10 cellular contexts compared by ENCODE assay signal in the genomic region with DNA sequence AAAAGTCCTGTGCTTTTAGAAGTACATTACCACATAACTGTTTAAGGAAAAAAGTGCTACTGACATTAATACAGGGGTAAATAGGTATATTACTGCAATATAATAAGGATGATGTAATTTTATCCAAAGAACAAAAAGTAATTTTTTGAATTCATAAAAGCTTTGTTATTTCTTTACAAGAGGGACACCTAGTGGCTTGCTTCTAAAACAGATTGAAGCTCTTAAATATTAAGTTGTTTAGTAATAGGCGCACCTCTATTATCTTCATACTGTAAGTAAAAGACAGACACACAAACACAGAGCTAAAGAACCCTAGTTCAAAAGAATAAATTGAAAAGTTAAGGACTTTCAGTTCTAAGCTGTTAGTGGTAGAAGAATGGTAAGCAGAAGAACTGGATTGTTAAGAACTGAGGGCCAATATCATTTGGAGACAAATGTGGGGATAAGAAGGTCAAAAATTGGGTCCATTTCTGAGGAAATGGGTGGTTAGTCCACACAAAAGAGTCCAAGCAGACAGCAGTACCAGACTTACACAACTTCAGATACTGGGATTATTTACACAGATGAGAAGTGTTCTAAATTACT. TPM values are rescaled to one million over a fixed set of nuclear protein-coding genes. Genes with fewer than 3 reads are reported as not detected.
DNase-seq lines count a peak whose midpoint lies in the region; ATAC-seq and TF ChIP-seq lines count a peak whose summit lies in the region.
"Had no signal": no experiment of that assay in that cellular context is flagged by ENCODE, and none has a peak within 500 bp of the region (broad histone marks: within the 10 kb centered on the region; RNA-seq: fewer than 3 reads in every experiment).

No MANE protein-coding gene starts in this region.

- no peak for ATAC-seq in stimulated activated effector memory CD8-positive, alpha-beta T cell treated with anti-CD3 and anti-CD28 coated beads, Interleukin-12 subunit alpha, Interleukin-12 subunit beta, amount 100 ng/mL, for 72 hours

- DNase-seq in NCI-H2107 treated with DMSO at 0.1 percent for 48 hours (lab: John Stamatoyannopoulos, UW; ENCODE audit: unreplicated experiment) (peak; percentile 10), NCI-H2107 (lab: John Stamatoyannopoulos, UW) (no peak), OCI-M1 (lab: John Stamatoyannopoulos, UW) (peak; percentile 42), fibroblast of mammary gland (ENCODE audit: low read depth) (peak; percentile 77), SHP77 treated with DMSO at 0.1 percent for 48 hours (lab: John Stamatoyannopoulos, UW) (no peak), substantia nigra (lab: John Stamatoyannopoulos, UW) (no peak)
- no peak for DNase-seq in stimulated activated effector memory CD8-positive, alpha-beta T cell treated with anti-CD3 and anti-CD28 coated beads, Interleukin-12 subunit alpha, Interleukin-12 subunit beta, amount 100 ng/mL, for 72 hours (ENCODE audit: low spot score in 2 of 2)
- no peak for DNase-seq in CD4-positive, alpha-beta memory T cell
- DNase-seq: CD4-positive, alpha-beta T cell had no signal

- POLR2A ChIA-PET in CD4-positive, alpha-beta memory T cell (lab: Charles Lee; ENCODE audit: partially characterized antibody) = interaction anchor here (2.1 kb wide), 1 partner anchor 16 kb away, joined by 8 read pairs; the partner anchor contains the start of gene ZNHIT6

- no peak overlapping the region for H3K27ac ChIP-seq in CD4-positive, alpha-beta memory T cell (ENCODE audit: low read depth, low read length)
- H3K27ac ChIP-seq in substantia nigra (ENCODE audit: low read depth, low read length, poor library complexity, severe bottlenecking) = no peak overlapping the region
- H3K27ac ChIP-seq: SJSA1 had no signal

- no peaks in the 10 kb centered on the region for H3K4me1 ChIP-seq in CD4-positive, alpha-beta memory T cell (ENCODE audit: insufficient read depth, low read length)

- no peaks in the 10 kb centered on the region for H3K36me3 ChIP-seq in CD4-positive, alpha-beta memory T cell (ENCODE audit: insufficient read depth, low read length)

- H3K27ac Mint-ChIP-seq in stimulated activated effector memory CD8-positive, alpha-beta T cell treated with anti-CD3 and anti-CD28 coated beads, Interleukin-12 subunit alpha, Interleukin-12 subunit beta, amount 100 ng/mL, for 72 hours = peak overlapping the region; percentile 51
- H3K27ac Mint-ChIP-seq in CD4-positive, alpha-beta memory T cell = peak overlapping the region in 1 of 7 donors; percentile 31
- H3K27ac Mint-ChIP-seq: CD4-positive, alpha-beta T cell had no signal

- peaks cover 68% of the 10 kb centered on the region for H3K36me3 Mint-ChIP-seq in stimulated activated effector memory CD8-positive, alpha-beta T cell treated with anti-CD3 and anti-CD28 coated beads, Interleukin-12 subunit alpha, Interleukin-12 subunit beta, amount 100 ng/mL, for 72 hours
- peaks cover 55 to 57% of the 10 kb centered on the region in 2 donors for H3K36me3 Mint-ChIP-seq in CD4-positive, alpha-beta memory T cell

- peak; percentile 50 for TF ChIP-seq CTCF in fibroblast of mammary gland (conservative IDR thresholded peaks at IDR 0.05; ENCODE audit: control insufficient read depth, insufficient read depth, low read depth, low read length)

- H3K27me3 Mint-ChIP-seq in CD4-positive, alpha-beta memory T cell = no peaks in the 10 kb centered on the region
- H3K27me3 Mint-ChIP-seq: CD4-positive, alpha-beta T cell had no signal

- no peaks in the 10 kb centered on the region for H3K9me3 ChIP-seq in CD4-positive, alpha-beta memory T cell (ENCODE audit: control insufficient read depth in 1 of 2, low read length in 2 of 2)
- H3K9me3 ChIP-seq: SJSA1 had no signal

- intact Hi-C loops in CD4-positive, alpha-beta memory T cell (cut with micrococcal nuclease) = loop anchor here (5.0 kb wide), 1 partner anchor 386 kb away; no protein-coding TSS in a partner anchor

- H3K4me1 Mint-ChIP-seq in stimulated activated effector memory CD8-positive, alpha-beta T cell treated with anti-CD3 and anti-CD28 coated beads, Interleukin-12 subunit alpha, Interleukin-12 subunit beta, amount 100 ng/mL, for 72 hours = peaks cover 10% of the 10 kb centered on the region
- H3K4me1 Mint-ChIP-seq in CD4-positive, alpha-beta memory T cell = peaks cover 11 to 32% (median 15%) of the 10 kb centered on the region in 4 donors

- CTCF ChIA-PET in CD4-positive, alpha-beta memory T cell (lab: Charles Lee; ENCODE audit: partially characterized antibody) = interaction anchor here (0.6 to 1.5 kb wide), 5 partner anchors 13 to 433 kb away, joined by 3 to 8 read pairs (median 3); partner anchors contain the start of gene ZNHIT6

- no peaks in the 10 kb centered on the region for H3K9me3 Mint-ChIP-seq in stimulated activated effector memory CD8-positive, alpha-beta T cell treated with anti-CD3 and anti-CD28 coated beads, Interleukin-12 subunit alpha, Interleukin-12 subunit beta, amount 100 ng/mL, for 72 hours
- H3K9me3 Mint-ChIP-seq in CD4-positive, alpha-beta memory T cell = no peaks in the 10 kb centered on the region
- H3K9me3 Mint-ChIP-seq: CD4-positive, alpha-beta T cell had no signal

- no peaks in the 10 kb centered on the region for H3K27me3 ChIP-seq in CD4-positive, alpha-beta memory T cell (ENCODE audit: insufficient read depth, low read length)
- H3K27me3 ChIP-seq: SJSA1 had no signal

- no peak overlapping the region for H3K4me3 ChIP-seq in fibroblast of mammary gland (ENCODE audit: control insufficient read depth, low read depth, low read length)
- H3K4me3 ChIP-seq in CD4-positive, alpha-beta memory T cell (ENCODE audit: low read length in 2 of 2) = no peak overlapping the region
- H3K4me3 ChIP-seq: SJSA1 had no signal

- no peak overlapping the region for H3K4me3 Mint-ChIP-seq in stimulated activated effector memory CD8-positive, alpha-beta T cell treated with anti-CD3 and anti-CD28 coated beads, Interleukin-12 subunit alpha, Interleukin-12 subunit beta, amount 100 ng/mL, for 72 hours
- H3K4me3 Mint-ChIP-seq in CD4-positive, alpha-beta memory T cell = no peak overlapping the region
- H3K4me3 Mint-ChIP-seq: CD4-positive, alpha-beta T cell had no signal

RNA-seq across cellular contexts. Expression of gene ZNHIT6, which starts 15.4 kb away (rescaled TPM):
- total RNA-seq in CD4-positive, alpha-beta memory T cell = 10 to 100 TPM; 18.0 to 19.2 TPM
- polyA plus RNA-seq in CD4-positive, alpha-beta memory T cell = 10 to 100 TPM; 13.4 to 19.5 TPM

Comparison
In these comparisons a context has a peak if more than half of its experiments do, and no peak if none do; other contexts are left out.
1. DNase-seq: peak in NCI-H2107 treated with DMSO at 0.1 percent for 48 hours (single experiment), OCI-M1 (single experiment) and fibroblast of mammary gland (single experiment); none in NCI-H2107 (single experiment), stimulated activated effector memory CD8-positive, alpha-beta T cell treated with anti-CD3 and anti-CD28 coated beads, Interleukin-12 subunit alpha, Interleukin-12 subunit beta, amount 100 ng/mL, for 72 hours (0 of 2), CD4-positive, alpha-beta memory T cell (0 of 5), SHP77 treated with DMSO at 0.1 percent for 48 hours (single experiment) and substantia nigra (0 of 49).